Comparison of ENCODE assay signal across 10 cellular contexts in the genomic region with DNA sequence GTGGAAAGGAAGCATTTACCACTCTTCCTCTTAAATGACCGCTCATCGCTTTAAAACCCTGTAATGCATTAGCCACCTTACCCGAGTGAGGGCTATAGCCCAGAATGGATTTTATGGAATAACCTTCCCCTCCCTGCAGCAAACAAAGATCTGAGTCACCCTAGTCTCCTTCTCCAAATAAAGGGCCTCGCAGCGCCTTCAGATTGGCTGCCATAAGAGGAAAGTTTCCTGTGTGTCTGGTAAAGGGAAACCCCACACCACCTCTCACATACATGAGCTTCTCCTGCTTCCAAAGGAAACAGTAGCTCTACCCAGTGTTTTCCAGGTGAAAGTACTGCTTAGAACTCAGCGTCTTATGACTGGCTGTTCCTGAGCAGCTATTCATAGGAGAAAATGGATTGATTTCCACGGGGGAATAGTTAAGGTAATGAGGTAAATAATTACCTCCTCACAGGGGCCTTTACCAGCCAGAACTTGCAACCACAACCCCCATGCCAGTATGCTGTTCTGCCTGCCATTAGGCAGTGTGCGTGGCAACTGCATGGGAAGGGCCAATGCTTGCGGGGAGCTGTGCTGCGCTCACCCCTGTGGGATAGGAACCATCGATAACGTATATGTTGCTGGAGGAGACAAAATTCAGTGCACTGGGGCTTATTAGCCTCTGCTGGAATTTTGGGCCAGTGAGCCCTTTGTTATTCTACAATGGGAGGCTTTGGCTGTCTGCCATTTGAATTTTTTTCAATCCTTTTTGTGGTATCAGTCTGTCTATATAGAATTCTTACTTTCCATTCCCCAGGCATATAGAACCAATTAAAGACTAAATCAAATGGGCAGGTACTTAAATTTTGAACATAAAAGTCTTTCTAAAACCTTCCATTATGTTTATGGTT. TPM values are rescaled to one million over a fixed set of nuclear protein-coding genes. Genes with fewer than 3 reads are reported as not detected.
DNase-seq lines count a peak whose midpoint lies in the region; ATAC-seq and TF ChIP-seq lines count a peak whose summit lies in the region.
"Had no signal": no experiment of that assay in that cellular context is flagged by ENCODE, and none has a peak within 500 bp of the region (broad histone marks: within the 10 kb centered on the region; RNA-seq: fewer than 3 reads in every experiment).

No MANE protein-coding gene starts in this region.

- H3K9me3 ChIP-seq in Panc1 (ENCODE audit: control insufficient read depth, insufficient read depth, low read depth, low read length), result no peaks in the 10 kb centered on the region

- POLR2A ChIA-PET in Panc1 (lab: Charles Lee), result no interaction called here

- peaks cover 21% of the 10 kb centered on the region for H3K36me3 Mint-ChIP-seq in neural crest cell (ENCODE audit: low read depth)

- H3K9me3 Mint-ChIP-seq in neural crest cell, result no peaks in the 10 kb centered on the region

- in situ Hi-C loops in Panc1 (cut with HindIII; ENCODE audit: low pct_unique_long_range_greater_than_20kb, low sequenced_read_pairs), result no loop called here

- peak overlapping the region; percentile 8 for H3K27ac Mint-ChIP-seq in neural crest cell (ENCODE audit: unreplicated experiment)

- peaks cover 15% of the 10 kb centered on the region for H3K36me3 ChIP-seq in Panc1 (ENCODE audit: control insufficient read depth, insufficient read depth, low read length)

- intact Hi-C loops in Panc1 (cut with micrococcal nuclease; ENCODE audit: unreplicated experiment), result no loop called here

- no peak overlapping the region for H3K4me3 Mint-ChIP-seq in neural crest cell

- CTCF ChIA-PET in Panc1 (lab: Charles Lee), result no interaction called here

- H3K27ac ChIP-seq in Panc1 (ENCODE audit: low read length), result no peak overlapping the region

- ATAC-seq in Panc1 (peak; percentile 86), HG03025 (IDR thresholded peaks at IDR 0.05; ENCODE audit: low FRiP score, unreplicated experiment) (no peak)

- peaks cover 18% of the 10 kb centered on the region for H3K4me1 Mint-ChIP-seq in neural crest cell

- DNase-seq in AG09309 (ENCODE audit: low read depth), result peak; percentile 54
- DNase-seq in Panc1 (ENCODE audit: low read depth, low spot score), result no peak
- DNase-seq in fibroblast of gingiva (ENCODE audit: low read depth), result peak; percentile 45
- no peak for DNase-seq in neural crest cell (ENCODE audit: low read depth, low spot score)
- no peak for DNase-seq in ureter (ENCODE audit: low spot score)
- DNase-seq in 8988T, result no peak
- no peak for DNase-seq in D341Med (ENCODE audit: low spot score)
- DNase-seq: foreskin melanocyte; stimulated activated CD4-positive, alpha-beta T cell treated with anti-CD3 and anti-CD28 coated beads, Interleukin-2, amount 100 ng/mL, for 24 hours had no signal

- H3K4me1 ChIP-seq in Panc1 (ENCODE audit: control insufficient read depth, insufficient read depth, low read length), result peaks cover 11% of the 10 kb centered on the region

- no peak overlapping the region for H3K4me3 ChIP-seq in AG09309 (ENCODE audit: control insufficient read depth, low read depth, low read length)
- no peak overlapping the region for H3K4me3 ChIP-seq in Panc1 (ENCODE audit: low read depth in 2 of 2, low read length in 2 of 2)

- no peak for TF ChIP-seq CTCF in AG09309 (IDR thresholded peaks at IDR 0.05; ENCODE audit: control insufficient read depth, insufficient read depth, low read depth, low read length, missing control alignments)
- TF ChIP-seq CTCF in Panc1 (IDR thresholded peaks at IDR 0.05), result no peak
- no peak for TF ChIP-seq CTCF in neural crest cell (conservative IDR thresholded peaks at IDR 0.05)

- no peaks in the 10 kb centered on the region for H3K27me3 Mint-ChIP-seq in neural crest cell (ENCODE audit: low read depth)

- no TSS peak for BruUV-seq in Panc1 (replicated peaks; lab: Mats Ljungman, UMichigan)

- H3K27me3 ChIP-seq in Panc1 (ENCODE audit: control insufficient read depth, insufficient read depth, low read length), result no peaks in the 10 kb centered on the region

RNA-seq across cellular contexts. Expression of a gene that starts 47.5 kb away (rescaled TPM):
- total RNA-seq in Panc1 (2021; ENCODE audit: unreplicated experiment) (57.7 TPM), neural crest cell (78.0 and 80.4 TPM in 2 replicates), ureter (27.5 TPM)
- polyA plus RNA-seq in Panc1 (2012; ENCODE audit: insufficient read length), result 33.6 TPM

Comparison
In these comparisons a context has a peak if more than half of its experiments do, and no peak if none do; other contexts are left out.
1. DNase-seq: peak in AG09309 (single experiment) and fibroblast of gingiva (single experiment); none in Panc1 (single experiment), neural crest cell (single experiment), ureter (single experiment), 8988T (single experiment) and D341Med (single experiment).